16 cellular contexts compared by ENCODE assay signal in genomic region chr6:161356167-161356844, GRCh38.
DNase-seq lines count a peak whose midpoint lies in the region; ATAC-seq and TF ChIP-seq lines count a peak whose summit lies in the region.
"Had no signal": no experiment of that assay in that cellular context is flagged by ENCODE, and none has a peak within 500 bp of the region (broad histone marks: within the 10 kb centered on the region; RNA-seq: fewer than 3 reads in every experiment).

No MANE protein-coding gene starts in this region.

- H4K8ac ChIP-seq in neuronal stem cell (ENCODE audit: low read depth, low read length): no peak overlapping the region

- POLR2A ChIA-PET in Caco-2 (lab: Charles Lee): no interaction called here

- H3K4me1 ChIP-seq in Caco-2 (peaks cover 21% of the 10 kb centered on the region), neuronal stem cell (ENCODE audit: control insufficient read depth in 2 of 2, insufficient read depth in 1 of 2, low read depth in 1 of 2, low read length in 2 of 2) (peaks cover 0 to 3% of the 10 kb centered on the region in 2 donors), ovary (ENCODE audit: insufficient read depth) (no peaks in the 10 kb centered on the region), ascending aorta (no peaks in the 10 kb centered on the region)

- H3K27me3 Mint-ChIP-seq in CD14-positive monocyte (ENCODE audit: low read depth in 3 of 3): peaks cover 0 to 4% (median 3%) of the 10 kb centered on the region in 3 donors
- H3K27me3 Mint-ChIP-seq in Caco-2 (ENCODE audit: insufficient read depth, unreplicated experiment): no peaks in the 10 kb centered on the region
- peaks cover 0 to 8% (median 7%) of the 10 kb centered on the region in 3 donors for H3K27me3 Mint-ChIP-seq in immature natural killer cell (ENCODE audit: low read depth in 3 of 3)

- no peak overlapping the region for H3K4me3 ChIP-seq in Caco-2 (ENCODE audit: low read depth, low read length)
- no peak overlapping the region for H3K4me3 ChIP-seq in neuronal stem cell (ENCODE audit: low read length in 2 of 2)
- H3K4me3 ChIP-seq in ovary: no peak overlapping the region
- no peak overlapping the region for H3K4me3 ChIP-seq in ascending aorta
- H3K4me3 ChIP-seq: GM23248, Peyer's patch had no signal

- no peak for TF ChIP-seq POLR2A in ovary (IDR thresholded peaks at IDR 0.05)

- no peak overlapping the region for H2AFZ ChIP-seq in neuronal stem cell (ENCODE audit: low read length)
- H2AFZ ChIP-seq: GM23248 had no signal

- H3K23ac ChIP-seq in neuronal stem cell (ENCODE audit: low read depth, low read length, poor library complexity): no peak overlapping the region

- intact Hi-C loops in CD14-positive monocyte (cut with micrococcal nuclease): loop anchor here in 1 of 2 donors (5.0 kb wide), 1 partner anchor 359 kb away; no protein-coding TSS in a partner anchor
- intact Hi-C loops in Caco-2 (cut with micrococcal nuclease; ENCODE audit: unreplicated experiment): no loop called here
- intact Hi-C loops in ovary (cut with DNase I): no loop called here
- intact Hi-C loops in ascending aorta (cut with DNase I): no loop called here

- H3K27me3 ChIP-seq in Caco-2 (replicated peaks; ENCODE audit: control insufficient read depth, insufficient read depth, low read length) (no peaks in the 10 kb centered on the region), neuronal stem cell (ENCODE audit: control insufficient read depth in 3 of 3, insufficient read depth in 3 of 3, low read depth in 1 of 3, low read length in 3 of 3) (no peaks in the 10 kb centered on the region), ovary (no peaks in the 10 kb centered on the region), ascending aorta (no peaks in the 10 kb centered on the region)
- H3K27me3 ChIP-seq: BE2C, Peyer's patch had no signal

- no peak overlapping the region for H3K4ac ChIP-seq in neuronal stem cell (ENCODE audit: low read length)

- H3K4me1 Mint-ChIP-seq in CD14-positive monocyte: peaks cover 59% of the 10 kb centered on the region
- H3K4me1 Mint-ChIP-seq in Caco-2 (ENCODE audit: low read depth, unreplicated experiment): peaks cover 17% of the 10 kb centered on the region
- H3K4me1 Mint-ChIP-seq in immature natural killer cell: peaks cover 23 to 26% of the 10 kb centered on the region in 2 donors

- no peak overlapping the region for H4K91ac ChIP-seq in neuronal stem cell (ENCODE audit: low read depth, low read length, poor library complexity)

- no peaks in the 10 kb centered on the region for H3K79me1 ChIP-seq in neuronal stem cell (ENCODE audit: low read depth, low read length)

- CTCF ChIA-PET in Caco-2 (lab: Charles Lee): no interaction called here

- H3K4me3 Mint-ChIP-seq in CD14-positive monocyte: peak overlapping the region; percentile 81 to 95
- no peak overlapping the region for H3K4me3 Mint-ChIP-seq in Caco-2 (ENCODE audit: unreplicated experiment)
- peak overlapping the region; percentile 33 to 71 (median 65) for H3K4me3 Mint-ChIP-seq in immature natural killer cell
- H3K4me3 Mint-ChIP-seq: CD8-positive, alpha-beta T cell had no signal

- H2BK15ac ChIP-seq in neuronal stem cell (ENCODE audit: low read length): no peak overlapping the region

- no peak for TF ChIP-seq EP300 in ovary (IDR thresholded peaks at IDR 0.05)

- H2BK12ac ChIP-seq in neuronal stem cell (ENCODE audit: low read length): no peak overlapping the region

- peaks cover 0 to 12% (median 0%) of the 10 kb centered on the region in 7 donors for H3K9me3 Mint-ChIP-seq in CD14-positive monocyte
- H3K9me3 Mint-ChIP-seq in Caco-2 (ENCODE audit: unreplicated experiment): peaks cover 11% of the 10 kb centered on the region
- H3K9me3 Mint-ChIP-seq in immature natural killer cell: peaks cover 0 to 2% (median 0%) of the 10 kb centered on the region in 6 donors
- H3K9me3 Mint-ChIP-seq: CD8-positive, alpha-beta T cell had no signal

- no peak overlapping the region for H3K18ac ChIP-seq in neuronal stem cell (ENCODE audit: low read length)

- no peak overlapping the region for H3K4me2 ChIP-seq in neuronal stem cell (ENCODE audit: insufficient read depth, low read length, poor library complexity, severe bottlenecking)

- DNase-seq in CD14-positive monocyte (ENCODE audit: low spot score): no peak
- DNase-seq in Caco-2: no peak
- no peak for DNase-seq in immature natural killer cell
- DNase-seq in neuronal stem cell (ENCODE audit: low spot score): no peak
- DNase-seq in ovary: no peak
- DNase-seq in ascending aorta (ENCODE audit: low spot score in 2 of 2): no peak
- DNase-seq: BE2C; CD8-positive, alpha-beta T cell; GM23248; NCI-H1048; NCI-H146; NCI-H2081 treated with DMSO at 0.1 percent for 48 hours; NCI-H526; Peyer's patch; SHP77 treated with DMSO at 0.1 percent for 48 hours had no signal

- no peak overlapping the region for H3K14ac ChIP-seq in neuronal stem cell (ENCODE audit: low read length)

- H3K36me3 Mint-ChIP-seq in CD14-positive monocyte: peaks cover 0 to 4% of the 10 kb centered on the region in 2 donors
- H3K36me3 Mint-ChIP-seq in Caco-2 (ENCODE audit: insufficient read depth, unreplicated experiment): no peaks in the 10 kb centered on the region
- H3K36me3 Mint-ChIP-seq in immature natural killer cell: no peaks in the 10 kb centered on the region

- H3K27ac Mint-ChIP-seq in CD14-positive monocyte (peak overlapping the region; percentile 98 to 100 (median 99)), Caco-2 (ENCODE audit: unreplicated experiment) (peak overlapping the region; percentile 22), immature natural killer cell (peak overlapping the region; percentile 29 to 85 (median 67))
- H3K27ac Mint-ChIP-seq: CD8-positive, alpha-beta T cell had no signal

- peak overlapping the region; percentile 12 for H2AK5ac ChIP-seq in neuronal stem cell (ENCODE audit: low read depth, low read length)

- H3K9ac ChIP-seq in neuronal stem cell (ENCODE audit: low read depth, low read length, poor library complexity): no peak overlapping the region
- H3K9ac ChIP-seq: GM23248 had no signal

- no peak overlapping the region for H3K27ac ChIP-seq in neuronal stem cell (replicated peaks; ENCODE audit: low read length)
- no peak overlapping the region for H3K27ac ChIP-seq in ovary
- no peak overlapping the region for H3K27ac ChIP-seq in ascending aorta
- H3K27ac ChIP-seq: GM23248, Peyer's patch had no signal

- H3K9me3 ChIP-seq in Caco-2 (no peaks in the 10 kb centered on the region), neuronal stem cell (replicated peaks in 1 of 2; ENCODE audit: control insufficient read depth in 2 of 2, insufficient read depth in 1 of 2, low read depth in 1 of 2, low read length in 2 of 2) (no peaks in the 10 kb centered on the region), ovary (no peaks in the 10 kb centered on the region), ascending aorta (no peaks in the 10 kb centered on the region)
- H3K9me3 ChIP-seq: BE2C, Peyer's patch had no signal

- WGBS in neuronal stem cell (ENCODE audit: extremely low coverage in 2 of 2, insufficient read length in 2 of 2, insufficient replicate concordance in 1 of 2), 2 donors: no CpG with 5 or more reads among the region's 19 CpGs
- WGBS in ovary, 3 donors: 91 to 96% (median 92%) methylated on average over 19 of the region's 19 CpGs

- TF ChIP-seq CTCF in CD14-positive monocyte (IDR thresholded peaks at IDR 0.05) (no peak), Caco-2 (IDR thresholded peaks at IDR 0.05; ENCODE audit: insufficient read depth in 1 of 2, low read depth in 1 of 2, low read length in 1 of 2, severe bottlenecking in 1 of 2, unreplicated experiment in 1 of 2) (no peak), ovary (IDR thresholded peaks at IDR 0.05) (no peak), ascending aorta (IDR thresholded peaks at IDR 0.05) (no peak)

- no TSS peak for BruUV-seq in Caco-2 (replicated peaks; lab: Mats Ljungman, UMichigan)

- ATAC-seq in GM18868 (IDR thresholded peaks at IDR 0.05; ENCODE audit: unreplicated experiment): no peak
- ATAC-seq: CD8-positive, alpha-beta T cell had no signal

- no peak overlapping the region for H2BK5ac ChIP-seq in neuronal stem cell (ENCODE audit: low read length)

- H3K36me3 ChIP-seq in Caco-2 (ENCODE audit: control insufficient read depth, insufficient read depth, low read length) (no peaks in the 10 kb centered on the region), neuronal stem cell (replicated peaks in 1 of 2; ENCODE audit: control insufficient read depth in 2 of 2, insufficient read depth in 2 of 2, low read length in 2 of 2) (no peaks in the 10 kb centered on the region), ovary (no peaks in the 10 kb centered on the region), ascending aorta (no peaks in the 10 kb centered on the region)
- H3K36me3 ChIP-seq: BE2C, Peyer's patch had no signal

- H2BK120ac ChIP-seq in neuronal stem cell (ENCODE audit: low read depth, low read length): no peak overlapping the region

Comparison
In these comparisons a context has a peak if more than half of its experiments do, and no peak if none do; other contexts are left out.
1. H3K27ac Mint-ChIP-seq: peak in every context shown above with its lines; median percentile 99 in CD14-positive monocyte; 67 in immature natural killer cell; 22 in Caco-2.